ENCODE assay signal across 1 cellular context in genomic region chr20:49278036-49278816, GRCh38.
TF ChIP-seq lines count a peak whose summit lies in the region.

Gene ZNFX1 (minus strand): TSS chr20:49278057. CDS start chr20:49275839, 2,218 bp downstream.

TF ChIP-seq in HepG2, 621 proteins besides CTCF, POLR2A, EP300 and RAD21 (continued from another document and continues in another):
- peak; percentile 97 for TF ChIP-seq TFDP1 (CRISPR knock-in tag; IDR thresholded peaks at IDR 0.05; ENCODE audit: borderline replicate concordance)
- peak; percentile 97 for TF ChIP-seq GATA4 (IDR thresholded peaks at IDR 0.05; ENCODE audit: borderline replicate concordance, low read depth)
- TF ChIP-seq SMARCE1 (IDR thresholded peaks at IDR 0.05; ENCODE audit: borderline replicate concordance) = no peak
- TF ChIP-seq FOXP1 (IDR thresholded peaks at IDR 0.05) = no peak
- no peak for TF ChIP-seq FOXP1 (CRISPR knock-in tag; IDR thresholded peaks at IDR 0.05)
- TF ChIP-seq IKZF4 (CRISPR knock-in tag; IDR thresholded peaks at IDR 0.05; ENCODE audit: borderline replicate concordance, low read depth, not compliant biosample characterization) = peak; percentile 98
- TF ChIP-seq ZNF510 (CRISPR knock-in tag; IDR thresholded peaks at IDR 0.05; ENCODE audit: low read depth) = peak; percentile 99
- TF ChIP-seq ZNF121 (CRISPR knock-in tag; IDR thresholded peaks at IDR 0.05) = peak; percentile 67; the same call in 1 of the 2 replicates
- peak; percentile 98 for TF ChIP-seq ZNF256 (CRISPR knock-in tag; conservative IDR thresholded peaks at IDR 0.05)
- peak; percentile 91 for TF ChIP-seq XRCC5 (optimal IDR thresholded peaks at IDR 0.05; ENCODE audit: low read length)
- no peak for TF ChIP-seq HMGA1 (CRISPR knock-in tag; conservative IDR thresholded peaks at IDR 0.05)
- peak; percentile 84 for TF ChIP-seq JUN (CRISPR knock-in tag; IDR thresholded peaks at IDR 0.05)
- peak; percentile 92 for TF ChIP-seq MEIS2 (CRISPR knock-in tag; IDR thresholded peaks at IDR 0.05)
- TF ChIP-seq ZSCAN9 (CRISPR knock-in tag; IDR thresholded peaks at IDR 0.05; ENCODE audit: borderline replicate concordance) = peak; percentile 95
- TF ChIP-seq FOXM1 (CRISPR knock-in tag; IDR thresholded peaks at IDR 0.05) = peak; percentile 91
- peak; percentile 91 for TF ChIP-seq TBX2 (CRISPR knock-in tag; IDR thresholded peaks at IDR 0.05; ENCODE audit: borderline replicate concordance)
- peak; percentile 96 for TF ChIP-seq ZNF773 (CRISPR knock-in tag; IDR thresholded peaks at IDR 0.05; ENCODE audit: borderline replicate concordance)
- TF ChIP-seq MED1 (CRISPR knock-in tag; IDR thresholded peaks at IDR 0.05) = peak; percentile 86
- peak; percentile 96 for TF ChIP-seq ZNF670 (CRISPR knock-in tag; IDR thresholded peaks at IDR 0.05; ENCODE audit: borderline replicate concordance)
- TF ChIP-seq HOMEZ (CRISPR knock-in tag; IDR thresholded peaks at IDR 0.05; ENCODE audit: low read depth) = peak; percentile 30; the same call in 1 of the 2 replicates
- peak; percentile 98; the same call in 1 of the 2 replicates for TF ChIP-seq ZNF451 (CRISPR knock-in tag; IDR thresholded peaks at IDR 0.05)
- TF ChIP-seq ZNF550 (CRISPR knock-in tag; IDR thresholded peaks at IDR 0.05; ENCODE audit: borderline replicate concordance) = peak; percentile 92
- TF ChIP-seq HMGXB3 (CRISPR knock-in tag; IDR thresholded peaks at IDR 0.05; ENCODE audit: borderline replicate concordance) = peak; percentile 93
- peak; percentile 97; the same call in 1 of the 2 replicates for TF ChIP-seq ZNF784 (CRISPR knock-in tag; IDR thresholded peaks at IDR 0.05; ENCODE audit: borderline replicate concordance)
- TF ChIP-seq ZNF30 (CRISPR knock-in tag; IDR thresholded peaks at IDR 0.05) = peak; percentile 88; the same call in 1 of the 2 replicates
- TF ChIP-seq ZNF251 (CRISPR knock-in tag; IDR thresholded peaks at IDR 0.05) = 0 out of 2 replicates have a peak, but pooled peaks have one; percentile 94
- TF ChIP-seq PRPF4 (IDR thresholded peaks at IDR 0.05; ENCODE audit: low read depth, low read length, poor library complexity, severe bottlenecking) = no peak
- peak; percentile 99 for TF ChIP-seq RBFOX2 (IDR thresholded peaks at IDR 0.05; ENCODE audit: low read depth, low read length)
- peak; percentile 96 for TF ChIP-seq MTF1 (CRISPR knock-in tag; IDR thresholded peaks at IDR 0.05)
- no peak for TF ChIP-seq EZH2 (conservative IDR thresholded peaks at IDR 0.05; ENCODE audit: low read depth, low read length)
- peak; percentile 90; the same call in 1 of the 2 replicates for TF ChIP-seq FOXC1 (CRISPR knock-in tag; IDR thresholded peaks at IDR 0.05; ENCODE audit: borderline replicate concordance)
- peak; percentile 99 for TF ChIP-seq TOE1 (CRISPR knock-in tag; IDR thresholded peaks at IDR 0.05)
- TF ChIP-seq ZBTB25 (CRISPR knock-in tag; IDR thresholded peaks at IDR 0.05) = peak; percentile 95
- TF ChIP-seq TFE3 (CRISPR knock-in tag; IDR thresholded peaks at IDR 0.05) = peak; percentile 87
- 0 out of 2 replicates have a peak, but pooled peaks have one; percentile 83 for TF ChIP-seq PAWR (CRISPR knock-in tag; IDR thresholded peaks at IDR 0.05; ENCODE audit: borderline replicate concordance)
- no peak for TF ChIP-seq GPBP1L1 (CRISPR knock-in tag; IDR thresholded peaks at IDR 0.05)
- peak; percentile 82; the same call in 1 of the 2 replicates for TF ChIP-seq SIX1 (CRISPR knock-in tag; IDR thresholded peaks at IDR 0.05; ENCODE audit: borderline replicate concordance)
- peak; percentile 77 for TF ChIP-seq AKAP8 (CRISPR knock-in tag; IDR thresholded peaks at IDR 0.05)
- peak; percentile 80 for TF ChIP-seq ZBTB10 (CRISPR knock-in tag; IDR thresholded peaks at IDR 0.05; ENCODE audit: borderline replicate concordance)
- peak; percentile 90 for TF ChIP-seq ARNTL (CRISPR knock-in tag; IDR thresholded peaks at IDR 0.05)
- TF ChIP-seq TRIM24 (CRISPR knock-in tag; IDR thresholded peaks at IDR 0.05) = peak; percentile 32; the same call in 1 of the 2 replicates
- no peak for TF ChIP-seq GRHL1 (CRISPR knock-in tag; conservative IDR thresholded peaks at IDR 0.05)
- TF ChIP-seq BCL6 (CRISPR knock-in tag; IDR thresholded peaks at IDR 0.05) = peak; percentile 62
- TF ChIP-seq DDIT3 (CRISPR knock-in tag; IDR thresholded peaks at IDR 0.05) = peak; percentile 75; the same call in 1 of the 2 replicates
- peak; percentile 96 for TF ChIP-seq ZNF546 (CRISPR knock-in tag; conservative IDR thresholded peaks at IDR 0.05)
